8 cellular contexts compared by ENCODE assay signal in the genomic region with DNA sequence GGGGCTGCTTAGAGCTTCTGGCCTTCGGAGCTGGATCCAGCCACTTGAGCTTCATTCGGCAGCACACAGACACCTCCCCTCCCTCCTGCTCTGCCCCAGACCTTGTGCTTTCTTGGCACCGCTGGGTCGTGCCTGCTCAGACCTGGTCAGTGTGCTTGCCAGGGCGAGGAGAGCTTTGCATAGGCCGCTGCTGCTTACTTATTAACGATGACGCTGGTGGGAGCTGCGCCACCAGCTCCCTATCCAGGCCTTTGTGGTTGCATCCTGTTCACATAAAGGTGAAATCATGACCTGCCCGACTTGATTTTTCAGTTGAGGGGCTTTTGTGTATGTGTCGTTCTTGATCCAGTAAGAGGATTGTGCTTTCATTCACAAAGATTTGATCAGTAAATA.
DNase-seq lines count a peak whose midpoint lies in the region; ATAC-seq and TF ChIP-seq lines count a peak whose summit lies in the region.

No MANE protein-coding gene starts in this region.

- peaks cover 3% of the 10 kb centered on the region for H3K36me3 Mint-ChIP-seq in activated naive CD4-positive, alpha-beta T cell treated with anti-CD3 and anti-CD28 coated beads, Interleukin-2, amount 50 U/mL, for 24 hours
- peaks cover 15% of the 10 kb centered on the region for H3K36me3 Mint-ChIP-seq in activated naive CD8-positive, alpha-beta T cell treated with anti-CD3 and anti-CD28 coated beads, Interleukin-2, amount 10 ng/mL, durations not matched to agents 7 days and 5 days

- 50 to 52% methylated on average over 11 of the region's 11 CpGs for WGBS in lung, 2 donors

- ATAC-seq in HG03378 (IDR thresholded peaks at IDR 0.05; ENCODE audit: unreplicated experiment) (peak; percentile 28), lung (ENCODE audit: insufficient read depth, low FRiP score) (peak; percentile 42), HG02970 (IDR thresholded peaks at IDR 0.05; ENCODE audit: low FRiP score, unreplicated experiment) (no peak)
- ATAC-seq in activated naive CD8-positive, alpha-beta T cell treated with anti-CD3 and anti-CD28 coated beads, Interleukin-2, amount 10 ng/mL, durations not matched to agents 7 days and 5 days (ENCODE audit: low read depth), result no peak

- peaks cover 64% of the 10 kb centered on the region for H3K4me1 Mint-ChIP-seq in activated naive CD4-positive, alpha-beta T cell treated with anti-CD3 and anti-CD28 coated beads, Interleukin-2, amount 50 U/mL, for 24 hours
- H3K4me1 Mint-ChIP-seq in activated naive CD8-positive, alpha-beta T cell treated with anti-CD3 and anti-CD28 coated beads, Interleukin-2, amount 10 ng/mL, durations not matched to agents 7 days and 5 days, result peaks cover 51% of the 10 kb centered on the region

- DNase-seq in activated naive CD4-positive, alpha-beta T cell (lab: John Stamatoyannopoulos, UW), result no peak
- no peak for DNase-seq in activated naive CD8-positive, alpha-beta T cell treated with anti-CD3 and anti-CD28 coated beads, Interleukin-2, amount 10 ng/mL, durations not matched to agents 7 days and 5 days
- DNase-seq in lung (ENCODE audit: low spot score) (peak; percentile 75), COR-L47 (lab: John Stamatoyannopoulos, UW) (no peak)
- no peak for DNase-seq in activated effector memory CD4-positive, alpha-beta T cell treated with Interleukin-2 at 50 U/mL for 16 hours

- peak overlapping the region; percentile 30 for H3K27ac Mint-ChIP-seq in activated naive CD4-positive, alpha-beta T cell treated with anti-CD3 and anti-CD28 coated beads, Interleukin-2, amount 50 U/mL, for 24 hours
- H3K27ac Mint-ChIP-seq in activated naive CD8-positive, alpha-beta T cell treated with anti-CD3 and anti-CD28 coated beads, Interleukin-2, amount 10 ng/mL, durations not matched to agents 7 days and 5 days, result peak overlapping the region; percentile 64

- POLR2A ChIA-PET in activated naive CD8-positive, alpha-beta T cell treated with anti-CD3 and anti-CD28 coated beads, Interleukin-2, amount 10 ng/mL, durations not matched to agents 7 days and 5 days (lab: Charles Lee), result no interaction called here

- no peak overlapping the region for H3K4me3 ChIP-seq in lung

- H3K4me3 Mint-ChIP-seq in activated naive CD4-positive, alpha-beta T cell treated with anti-CD3 and anti-CD28 coated beads, Interleukin-2, amount 50 U/mL, for 24 hours, result peak overlapping the region; percentile 19
- H3K4me3 Mint-ChIP-seq in activated naive CD8-positive, alpha-beta T cell treated with anti-CD3 and anti-CD28 coated beads, Interleukin-2, amount 10 ng/mL, durations not matched to agents 7 days and 5 days, result peak overlapping the region; percentile 68

- H3K9me3 Mint-ChIP-seq in activated naive CD4-positive, alpha-beta T cell treated with anti-CD3 and anti-CD28 coated beads, Interleukin-2, amount 50 U/mL, for 24 hours, result no peaks in the 10 kb centered on the region
- no peaks in the 10 kb centered on the region for H3K9me3 Mint-ChIP-seq in activated naive CD8-positive, alpha-beta T cell treated with anti-CD3 and anti-CD28 coated beads, Interleukin-2, amount 10 ng/mL, durations not matched to agents 7 days and 5 days

- no peaks in the 10 kb centered on the region for H3K9me3 ChIP-seq in lung (ENCODE audit: control insufficient read depth in 2 of 2, insufficient read depth in 1 of 2, low read length in 1 of 2)

- no peaks in the 10 kb centered on the region for H3K27me3 Mint-ChIP-seq in activated naive CD4-positive, alpha-beta T cell treated with anti-CD3 and anti-CD28 coated beads, Interleukin-2, amount 50 U/mL, for 24 hours
- H3K27me3 Mint-ChIP-seq in activated naive CD8-positive, alpha-beta T cell treated with anti-CD3 and anti-CD28 coated beads, Interleukin-2, amount 10 ng/mL, durations not matched to agents 7 days and 5 days, result no peaks in the 10 kb centered on the region

- TF ChIP-seq CTCF in lung (IDR thresholded peaks at IDR 0.05; ENCODE audit: control extremely low read depth, extremely low read depth), result no peak

- H3K27me3 ChIP-seq in lung (ENCODE audit: control insufficient read depth, insufficient read depth), result no peaks in the 10 kb centered on the region

- H3K27ac ChIP-seq in lung (ENCODE audit: low read depth in 1 of 2, low read length in 1 of 2), result peak overlapping the region; percentile 76 to 85

- H3K4me1 ChIP-seq in lung (ENCODE audit: control insufficient read depth in 2 of 2, insufficient read depth in 2 of 2, low read length in 2 of 2), result peaks cover 7 to 31% of the 10 kb centered on the region in 2 donors

- no peaks in the 10 kb centered on the region for H3K36me3 ChIP-seq in lung (ENCODE audit: control insufficient read depth in 2 of 2, insufficient read depth in 2 of 2, low read length in 2 of 2)

Comparison
In these comparisons a context has a peak if more than half of its experiments do, and no peak if none do; other contexts are left out.
1. ATAC-seq: peak in HG03378 (single experiment) and lung (single experiment); none in activated naive CD8-positive, alpha-beta T cell treated with anti-CD3 and anti-CD28 coated beads, Interleukin-2, amount 10 ng/mL, durations not matched to agents 7 days and 5 days (single experiment) and HG02970 (single experiment).